19 cellular contexts compared by ENCODE assay signal in the genomic region with DNA sequence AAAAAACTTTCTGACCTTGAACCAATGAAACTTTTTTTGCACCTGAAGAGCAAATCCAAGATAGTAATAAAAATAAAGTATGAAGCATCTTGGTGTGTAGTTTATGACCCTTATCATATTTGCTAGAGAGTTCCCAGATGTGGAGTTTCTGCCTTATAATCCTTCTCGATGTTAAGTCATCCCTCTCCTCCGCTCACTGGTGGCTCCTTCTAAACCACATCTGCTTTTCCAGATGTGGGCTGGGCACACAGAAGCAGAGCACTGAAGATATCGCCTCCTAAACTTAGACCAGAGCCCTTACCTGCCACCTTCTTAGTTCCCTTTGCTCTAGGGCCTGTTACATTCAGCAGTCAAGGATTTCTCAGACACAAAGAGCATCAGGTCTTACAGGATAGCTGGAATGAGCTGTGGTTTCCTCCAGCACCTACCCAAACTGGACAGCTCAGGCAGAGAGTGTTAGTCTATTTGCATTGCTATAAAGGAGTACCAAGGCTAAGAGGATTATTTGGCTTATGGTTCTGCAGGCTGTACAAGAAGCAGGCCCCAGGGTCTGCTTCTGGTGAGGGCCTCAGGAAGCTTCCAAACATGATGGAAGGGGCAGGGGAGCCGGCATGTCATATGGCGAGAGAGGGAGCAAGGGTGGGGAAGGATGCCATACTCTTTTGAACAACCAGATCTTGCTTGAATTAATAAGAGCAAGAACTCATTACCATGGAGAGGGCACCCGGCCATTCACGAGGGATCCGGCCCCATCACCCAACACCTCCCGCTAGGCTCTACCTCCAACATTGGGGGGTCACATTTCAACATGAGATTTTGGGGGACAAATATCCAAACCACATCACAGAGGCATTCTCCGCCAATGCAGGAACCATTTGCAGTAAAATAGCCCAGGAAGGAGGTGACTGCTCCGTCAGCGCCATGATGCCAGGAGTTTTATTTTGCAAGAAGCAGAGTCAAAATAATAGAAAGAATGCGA.
DNase-seq lines count a peak whose midpoint lies in the region; ATAC-seq and TF ChIP-seq lines count a peak whose summit lies in the region.
"Had no signal": no experiment of that assay in that cellular context is flagged by ENCODE, and none has a peak within 500 bp of the region (broad histone marks: within the 10 kb centered on the region; RNA-seq: fewer than 3 reads in every experiment).

No MANE protein-coding gene starts in this region.

- H3K79me2 ChIP-seq in GM23338 (replicated peaks; ENCODE audit: insufficient read depth) (no peaks in the 10 kb centered on the region), MM.1S (ENCODE audit: low read length) (no peaks in the 10 kb centered on the region)

- no peak for TF ChIP-seq CTCF in GM23338 (conservative IDR thresholded peaks at IDR 0.05; ENCODE audit: low read depth in 2 of 2)
- no peak for TF ChIP-seq CTCF in endodermal cell (conservative IDR thresholded peaks at IDR 0.05)
- TF ChIP-seq CTCF in osteocyte (IDR thresholded peaks at IDR 0.05): no peak
- no peak for TF ChIP-seq CTCF in MM.1S (IDR thresholded peaks at IDR 0.05; ENCODE audit: low read length)

- H3K36me3 Mint-ChIP-seq in GM23338 (ENCODE audit: low read depth) (peaks cover 6% of the 10 kb centered on the region; the same call in 1 of the 3 replicates), endodermal cell (ENCODE audit: low read depth) (no peaks in the 10 kb centered on the region), osteocyte (ENCODE audit: unreplicated experiment) (no peaks in the 10 kb centered on the region), immature natural killer cell (no peaks in the 10 kb centered on the region)
- H3K36me3 Mint-ChIP-seq: CD8-positive, alpha-beta T cell had no signal

- no peak overlapping the region for H3K9ac ChIP-seq in endodermal cell (ENCODE audit: extremely low read depth, low read length, poor library complexity, severe bottlenecking)
- H3K9ac ChIP-seq in MM.1S (ENCODE audit: low read length): no peak overlapping the region
- H3K9ac ChIP-seq: BLaER1 treated with 17β-estradiol and CSF1 and Interleukin-3, amounts not matched to agents 10 nM and 100 nM had no signal

- H3K9me2 ChIP-seq in GM23338 (ENCODE audit: insufficient read depth) (no peaks in the 10 kb centered on the region), MM.1S (replicated peaks; ENCODE audit: insufficient read depth, low read length) (no peaks in the 10 kb centered on the region)

- DNase-seq in GM23338 (ENCODE audit: low spot score) (no peak), OCI-M1 (lab: John Stamatoyannopoulos, UW) (peak; percentile 82), endodermal cell (peak; percentile 17), osteocyte (ENCODE audit: extremely low spot score, unreplicated experiment) (peak; percentile 59), MM.1S (no peak), GF-D8 (lab: John Stamatoyannopoulos, UW) (no peak), immature natural killer cell (no peak)
- DNase-seq: Calu3; CD8-positive, alpha-beta T cell; DMS53; EL; GOT3; KBM-7; NCI-H1417; NCI-H187; NCI-H226; NCI-H524; PC-9 had no signal

- H3K9me3 Mint-ChIP-seq in GM23338 (peaks cover 18% of the 10 kb centered on the region), endodermal cell (peaks cover 7% of the 10 kb centered on the region), osteocyte (ENCODE audit: unreplicated experiment) (peaks cover 4% of the 10 kb centered on the region), immature natural killer cell (no peaks in the 10 kb centered on the region)
- H3K9me3 Mint-ChIP-seq: CD8-positive, alpha-beta T cell had no signal

- H3K27me3 ChIP-seq in GM23338 (ENCODE audit: insufficient read depth) (no peaks in the 10 kb centered on the region), endodermal cell (ENCODE audit: control insufficient read depth, insufficient read depth, low read length, poor library complexity, severe bottlenecking) (no peaks in the 10 kb centered on the region), MM.1S (replicated peaks; ENCODE audit: insufficient read depth, low read length) (no peaks in the 10 kb centered on the region)
- H3K27me3 ChIP-seq: BLaER1 treated with 17β-estradiol and CSF1 and Interleukin-3, amounts not matched to agents 10 nM and 100 nM had no signal

- H3K27me3 Mint-ChIP-seq in GM23338 (ENCODE audit: insufficient read depth, low read depth, poor library complexity) (no peaks in the 10 kb centered on the region), endodermal cell (ENCODE audit: insufficient read depth) (peaks cover 2% of the 10 kb centered on the region), osteocyte (ENCODE audit: unreplicated experiment) (peaks cover 30% of the 10 kb centered on the region), immature natural killer cell (ENCODE audit: low read depth in 3 of 3) (peaks cover 0 to 14% (median 0%) of the 10 kb centered on the region in 3 donors)

- H3K27ac Mint-ChIP-seq in GM23338 (no peak overlapping the region), endodermal cell (no peak overlapping the region), osteocyte (ENCODE audit: unreplicated experiment) (no peak overlapping the region), immature natural killer cell (no peak overlapping the region)
- H3K27ac Mint-ChIP-seq: CD8-positive, alpha-beta T cell had no signal

- no peak for ATAC-seq in GM23338
- ATAC-seq: CD8-positive, alpha-beta T cell had no signal

- 91 to 92% methylated on average over 10 to 13 of the region's 13 CpGs for WGBS in endodermal cell (ENCODE audit: insufficient coverage in 1 of 2, insufficient read length in 1 of 2), 2 experiments

- H3K4me3 ChIP-seq in GM23338 (no peak overlapping the region), endodermal cell (ENCODE audit: low read length) (no peak overlapping the region), MM.1S (ENCODE audit: low read length) (no peak overlapping the region)
- H3K4me3 ChIP-seq: BLaER1 treated with 17β-estradiol and CSF1 and Interleukin-3, amounts not matched to agents 10 nM and 100 nM; PC-9 had no signal

- H3K4me1 Mint-ChIP-seq in GM23338 (peaks cover 2% of the 10 kb centered on the region), endodermal cell (no peaks in the 10 kb centered on the region), osteocyte (ENCODE audit: unreplicated experiment) (peaks cover 2% of the 10 kb centered on the region), immature natural killer cell (no peaks in the 10 kb centered on the region)

- H3K4me1 ChIP-seq in GM23338 (ENCODE audit: insufficient read depth) (no peaks in the 10 kb centered on the region), endodermal cell (ENCODE audit: control insufficient read depth, insufficient read depth, low read length) (no peaks in the 10 kb centered on the region), MM.1S (ENCODE audit: low read length) (no peaks in the 10 kb centered on the region)

- no peak overlapping the region for H3K27ac ChIP-seq in GM23338 (ENCODE audit: low read depth)
- no peak overlapping the region for H3K27ac ChIP-seq in endodermal cell (ENCODE audit: low read depth, low read length)
- no peak overlapping the region for H3K27ac ChIP-seq in MM.1S (ENCODE audit: low read length)
- H3K27ac ChIP-seq: BLaER1 treated with 17β-estradiol and CSF1 and Interleukin-3, amounts not matched to agents 10 nM and 100 nM; PC-9 had no signal

- H3K36me3 ChIP-seq in GM23338 (ENCODE audit: insufficient read depth) (no peaks in the 10 kb centered on the region), endodermal cell (ENCODE audit: control insufficient read depth, insufficient read depth, low read length) (no peaks in the 10 kb centered on the region), MM.1S (replicated peaks; ENCODE audit: insufficient read depth, low read length) (no peaks in the 10 kb centered on the region)
- H3K36me3 ChIP-seq: BLaER1 treated with 17β-estradiol and CSF1 and Interleukin-3, amounts not matched to agents 10 nM and 100 nM had no signal

- H4K20me1 ChIP-seq in GM23338 (replicated peaks; ENCODE audit: insufficient read depth) (no peaks in the 10 kb centered on the region), MM.1S (ENCODE audit: insufficient read depth, low read length) (no peaks in the 10 kb centered on the region)
- H4K20me1 ChIP-seq: BLaER1 treated with 17β-estradiol and CSF1 and Interleukin-3, amounts not matched to agents 10 nM and 100 nM had no signal

- H2AFZ ChIP-seq in GM23338 (no peak overlapping the region), MM.1S (ENCODE audit: low read length) (no peak overlapping the region)
- H2AFZ ChIP-seq: PC-9 had no signal

- H3K9me3 ChIP-seq in endodermal cell (ENCODE audit: control insufficient read depth, low read length) (no peaks in the 10 kb centered on the region), MM.1S (replicated peaks; ENCODE audit: insufficient read depth, low read length) (no peaks in the 10 kb centered on the region)

- no peak overlapping the region for H3K4me2 ChIP-seq in GM23338
- no peak overlapping the region for H3K4me2 ChIP-seq in MM.1S (ENCODE audit: low read depth, low read length)
- H3K4me2 ChIP-seq: PC-9 had no signal

- no peaks in the 10 kb centered on the region for H3F3A ChIP-seq in GM23338 (replicated peaks; ENCODE audit: low read depth)
- no peaks in the 10 kb centered on the region for H3F3A ChIP-seq in MM.1S (ENCODE audit: insufficient read depth, low read length)

- H3K4me3 Mint-ChIP-seq in GM23338: no peak overlapping the region
- H3K4me3 Mint-ChIP-seq in endodermal cell: no peak overlapping the region
- H3K4me3 Mint-ChIP-seq in osteocyte (ENCODE audit: unreplicated experiment): no peak overlapping the region
- H3K4me3 Mint-ChIP-seq in immature natural killer cell: no peak overlapping the region
- H3K4me3 Mint-ChIP-seq: CD8-positive, alpha-beta T cell had no signal

TF ChIP-seq in GM23338, 12 proteins besides CTCF, POLR2A, EP300 and RAD21 (continues in another document):
- no peak for TF ChIP-seq EZH2phosphoT487 (IDR thresholded peaks at IDR 0.05; ENCODE audit: unreplicated experiment)

Comparison
In these comparisons a context has a peak if more than half of its experiments do, and no peak if none do; other contexts are left out.
1. DNase-seq: peak in OCI-M1 (single experiment), endodermal cell (single experiment) and osteocyte (single experiment); none in GM23338 (single experiment), MM.1S (single experiment), GF-D8 (single experiment) and immature natural killer cell (0 of 3).